In genomic region chrX:135086197-135086854, GRCh38 we compare ENCODE assay signal across 8 cellular contexts. TPM values are rescaled to one million over a fixed set of nuclear protein-coding genes. Genes with fewer than 3 reads are reported as not detected.
DNase-seq lines count a peak whose midpoint lies in the region; ATAC-seq and TF ChIP-seq lines count a peak whose summit lies in the region.

No MANE protein-coding gene starts in this region.

- peak; percentile 73 for TF ChIP-seq CTCF in KMS-11 (conservative IDR thresholded peaks at IDR 0.05; ENCODE audit: low read depth, low read length)
- peak in 5 of 6 experiments; percentile 43 to 65 (median 50) for TF ChIP-seq CTCF in Peyer's patch (IDR thresholded peaks at IDR 0.05)
- TF ChIP-seq CTCF in astrocyte of the cerebellum (IDR thresholded peaks at IDR 0.05; ENCODE audit: low read depth, low read length, missing control alignments), result peak; percentile 65

- peak overlapping the region; percentile 65 for H2AFZ ChIP-seq in KMS-11 (ENCODE audit: low read depth)

- no peak for TF ChIP-seq POLR2A in Peyer's patch (IDR thresholded peaks at IDR 0.05)

- peak; percentile 94 for ATAC-seq in GM21717 (IDR thresholded peaks at IDR 0.05; ENCODE audit: unreplicated experiment)

- H4K20me1 ChIP-seq in KMS-11 (ENCODE audit: insufficient read depth), result no peaks in the 10 kb centered on the region

- no peak overlapping the region; the same call in 1 of the 2 replicates for H3K4me2 ChIP-seq in KMS-11

- no peak overlapping the region for H3K9ac ChIP-seq in KMS-11

- no peaks in the 10 kb centered on the region for H3K9me3 ChIP-seq in Peyer's patch

- no peak overlapping the region for H3K27ac ChIP-seq in KMS-11
- no peak overlapping the region for H3K27ac ChIP-seq in Peyer's patch

- no peak overlapping the region for H3K4me3 ChIP-seq in KMS-11 (IDR thresholded peaks at IDR 0.05; ENCODE audit: insufficient read depth, low read depth, low read length)
- H3K4me3 ChIP-seq in Peyer's patch, result no peak overlapping the region
- no peak overlapping the region for H3K4me3 ChIP-seq in astrocyte of the cerebellum (ENCODE audit: low read depth, low read length)

- in situ Hi-C loops in astrocyte of the cerebellum (cut with HindIII; ENCODE audit: low sequenced_read_pairs), result no loop called here

- H3K79me2 ChIP-seq in KMS-11 (ENCODE audit: insufficient read depth, low read depth), result no peaks in the 10 kb centered on the region

- no peaks in the 10 kb centered on the region for H3K36me3 ChIP-seq in KMS-11 (ENCODE audit: insufficient read depth)
- H3K36me3 ChIP-seq in Peyer's patch, result no peaks in the 10 kb centered on the region

- DNase-seq in SIG-M5 treated with dmso at 0.1 percent for 504 hours (lab: John Stamatoyannopoulos, UW; ENCODE audit: unreplicated experiment), result peak; percentile 33
- no peak for DNase-seq in SIG-M5 (lab: John Stamatoyannopoulos, UW)
- DNase-seq in Peyer's patch, result peak in 1 of 3 donors; percentile 63
- peak; percentile 44 for DNase-seq in astrocyte of the cerebellum (ENCODE audit: low read depth)
- peak; percentile 49 for DNase-seq in iPS-NIHi11 (ENCODE audit: low spot score)
- DNase-seq in stimulated activated CD8-positive, alpha-beta memory T cell treated with anti-CD3 and anti-CD28 coated beads, Interleukin-7, amount 100 ng/mL, for 4 hours (ENCODE audit: low read depth in 2 of 2), result peak; percentile 8 to 10

- H3K27me3 ChIP-seq in KMS-11 (ENCODE audit: insufficient read depth, low read depth), result no peaks in the 10 kb centered on the region
- H3K27me3 ChIP-seq in Peyer's patch, result no peaks in the 10 kb centered on the region

- peaks cover 3% of the 10 kb centered on the region for H3K4me1 ChIP-seq in KMS-11 (ENCODE audit: low read depth, poor library complexity, severe bottlenecking)
- no peaks in the 10 kb centered on the region for H3K4me1 ChIP-seq in Peyer's patch

RNA-seq across cellular contexts. Expression of gene SMIM10L2B, which starts 12.2 kb away (rescaled TPM):
- total RNA-seq in Peyer's patch, result 1 to 10 TPM in 2 of 4 donors, under 1 TPM in 2; 0.54 to 1.7 (median 0.86) TPM

RNA-seq across cellular contexts. Expression of gene ETDB, which starts 34.0 kb away (rescaled TPM):
- total RNA-seq in Peyer's patch, result not detected

RNA-seq across cellular contexts. Expression of gene RTL8A, which starts 34.4 kb away (rescaled TPM):
- 10 to 100 TPM in 3 of 4 donors, 1 to 10 TPM in 1; 9.1 to 27.9 (median 19.5) TPM for total RNA-seq in Peyer's patch

RNA-seq across cellular contexts. Expression of gene RTL8C, which starts 54.2 kb away (rescaled TPM):
- 10 to 100 TPM; 23.8 to 65.2 (median 30.4) TPM for total RNA-seq in Peyer's patch
